Comparison of ENCODE assay signal across 1 cellular context in genomic region chr15:70259640-70260066, GRCh38.
TF ChIP-seq lines count a peak whose summit lies in the region.

No MANE protein-coding gene starts in this region.

TF ChIP-seq in H1, 55 proteins besides CTCF, POLR2A, EP300 and RAD21:
- TF ChIP-seq, protein P1, sequence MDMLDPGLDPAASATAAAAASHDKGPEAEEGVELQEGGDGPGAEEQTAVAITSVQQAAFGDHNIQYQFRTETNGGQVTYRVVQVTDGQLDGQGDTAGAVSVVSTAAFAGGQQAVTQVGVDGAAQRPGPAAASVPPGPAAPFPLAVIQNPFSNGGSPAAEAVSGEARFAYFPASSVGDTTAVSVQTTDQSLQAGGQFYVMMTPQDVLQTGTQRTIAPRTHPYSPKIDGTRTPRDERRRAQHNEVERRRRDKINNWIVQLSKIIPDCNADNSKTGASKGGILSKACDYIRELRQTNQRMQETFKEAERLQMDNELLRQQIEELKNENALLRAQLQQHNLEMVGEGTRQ (IDR thresholded peaks at IDR 0.05; ENCODE audit: low read length) = no peak
- no peak for TF ChIP-seq CREB1 (IDR thresholded peaks at IDR 0.05)
- no peak for TF ChIP-seq ZNF274 (IDR thresholded peaks at IDR 0.05; ENCODE audit: borderline replicate concordance, extremely low read depth, low read length)
- no peak for TF ChIP-seq HDAC2 (IDR thresholded peaks at IDR 0.05; ENCODE audit: borderline replicate concordance in 1 of 2, low read depth in 2 of 2, low read length in 2 of 2)
- TF ChIP-seq BACH1 (IDR thresholded peaks at IDR 0.05; ENCODE audit: low read length) = no peak
- TF ChIP-seq NANOG (IDR thresholded peaks at IDR 0.05; ENCODE audit: insufficient read depth, low read depth, low read length, poor library complexity, severe bottlenecking) = no peak
- TF ChIP-seq SUZ12 (IDR thresholded peaks at IDR 0.05; ENCODE audit: low read length) = no peak
- TF ChIP-seq, protein P2, sequence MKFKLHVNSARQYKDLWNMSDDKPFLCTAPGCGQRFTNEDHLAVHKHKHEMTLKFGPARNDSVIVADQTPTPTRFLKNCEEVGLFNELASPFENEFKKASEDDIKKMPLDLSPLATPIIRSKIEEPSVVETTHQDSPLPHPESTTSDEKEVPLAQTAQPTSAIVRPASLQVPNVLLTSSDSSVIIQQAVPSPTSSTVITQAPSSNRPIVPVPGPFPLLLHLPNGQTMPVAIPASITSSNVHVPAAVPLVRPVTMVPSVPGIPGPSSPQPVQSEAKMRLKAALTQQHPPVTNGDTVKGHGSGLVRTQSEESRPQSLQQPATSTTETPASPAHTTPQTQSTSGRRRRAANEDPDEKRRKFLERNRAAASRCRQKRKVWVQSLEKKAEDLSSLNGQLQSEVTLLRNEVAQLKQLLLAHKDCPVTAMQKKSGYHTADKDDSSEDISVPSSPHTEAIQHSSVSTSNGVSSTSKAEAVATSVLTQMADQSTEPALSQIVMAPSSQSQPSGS (IDR thresholded peaks at IDR 0.05; ENCODE audit: low read length) = no peak
- TF ChIP-seq CBX8 (IDR thresholded peaks at IDR 0.05; ENCODE audit: borderline replicate concordance, low read depth, low read length) = no peak
- no peak for TF ChIP-seq TBP (IDR thresholded peaks at IDR 0.05; ENCODE audit: low read depth, low read length)
- no peak for TF ChIP-seq KDM1A (IDR thresholded peaks at IDR 0.05; ENCODE audit: borderline replicate concordance, low read length)
- TF ChIP-seq JUND (IDR thresholded peaks at IDR 0.05; ENCODE audit: low read length) = no peak
- no peak for TF ChIP-seq EGR1 (IDR thresholded peaks at IDR 0.05; ENCODE audit: borderline replicate concordance, low read depth, low read length)
- TF ChIP-seq SP2 (IDR thresholded peaks at IDR 0.05; ENCODE audit: low read length) = no peak
- no peak for TF ChIP-seq POU5F1 (IDR thresholded peaks at IDR 0.05; ENCODE audit: low read depth, low read length)
- TF ChIP-seq CEBPB (IDR thresholded peaks at IDR 0.05; ENCODE audit: low read depth, low read length) = no peak
- no peak for TF ChIP-seq SIRT6 (IDR thresholded peaks at IDR 0.05; ENCODE audit: low read length)
- TF ChIP-seq TEAD4 (IDR thresholded peaks at IDR 0.05; ENCODE audit: low read depth, low read length) = no peak
TF ChIP-seq in H1: peak in this region for 0.
